Comparison of ENCODE assay signal across 34 cellular contexts in the genomic region with DNA sequence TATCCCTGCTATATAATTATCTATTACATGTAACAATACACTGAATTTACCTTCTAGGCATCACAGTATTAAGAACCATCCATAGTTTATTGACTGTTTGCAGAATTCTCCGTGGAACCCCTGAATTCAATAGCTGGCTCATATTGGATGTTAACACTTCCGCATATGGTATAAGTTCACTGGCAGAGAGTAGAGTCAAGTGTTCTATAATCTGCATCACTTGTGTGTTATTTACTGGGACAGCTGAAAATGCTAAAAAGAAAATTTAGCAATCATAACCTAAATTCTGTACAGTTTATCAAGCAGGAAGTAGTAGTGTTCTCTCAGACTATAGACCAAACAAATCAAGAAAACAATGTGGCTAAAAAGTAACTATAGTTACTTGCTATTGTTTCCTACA. TPM values are rescaled to one million over a fixed set of nuclear protein-coding genes. Genes with fewer than 3 reads are reported as not detected.
DNase-seq lines count a peak whose midpoint lies in the region; ATAC-seq, FAIRE-seq and TF ChIP-seq lines count a peak whose summit lies in the region.
"Had no signal": no experiment of that assay in that cellular context is flagged by ENCODE, and none has a peak within 500 bp of the region (broad histone marks: within the 10 kb centered on the region; RNA-seq: fewer than 3 reads in every experiment).

No MANE protein-coding gene starts in this region.

- H4K20me1 ChIP-seq in K562 (replicated peaks; ENCODE audit: control insufficient read depth, insufficient read depth, low read length): no peaks in the 10 kb centered on the region
- H4K20me1 ChIP-seq: BLaER1; BLaER1 treated with 17β-estradiol and CSF1 and Interleukin-3, amounts not matched to agents 10 nM and 100 nM had no signal

- H3K27me3 ChIP-seq in K562 (ENCODE audit: control insufficient read depth in 2 of 2, insufficient read depth in 2 of 2, low read length in 2 of 2): no peaks in the 10 kb centered on the region
- H3K27me3 ChIP-seq: BE2C; BLaER1; BLaER1 treated with 17β-estradiol and CSF1 and Interleukin-3, amounts not matched to agents 10 nM and 100 nM had no signal

- H3K9me3 Mint-ChIP-seq in chondrocyte (ENCODE audit: low read depth): no peaks in the 10 kb centered on the region
- H3K9me3 Mint-ChIP-seq: CD14-positive monocyte; CD4-positive, alpha-beta memory T cell; CD4-positive, alpha-beta T cell; CD4-positive, CD25-positive, alpha-beta regulatory T cell; CD8-positive, alpha-beta memory T cell; CD8-positive, alpha-beta T cell had no signal

- no peak overlapping the region for H3K9ac ChIP-seq in K562 (ENCODE audit: insufficient read depth in 1 of 2, low read depth in 2 of 2, low read length in 2 of 2)
- H3K9ac ChIP-seq: BLaER1; BLaER1 treated with 17β-estradiol and CSF1 and Interleukin-3, amounts not matched to agents 10 nM and 100 nM had no signal

- peak; percentile 43 for FAIRE-seq in H54 (lab: Jason Lieb, UNC)
- FAIRE-seq in K562 (lab: Jason Lieb, UNC): no peak
- no peak for FAIRE-seq in D721Med (lab: Jason Lieb, UNC)
- FAIRE-seq: A204.1, A549 had no signal

- WGBS in K562 (ENCODE audit: insufficient coverage, low coverage, missing lambda C conversion rate): 73% methylated on average over 2 of the region's 2 CpGs

- TF ChIP-seq RAD21 in K562 (CRISPR knock-in tag; conservative IDR thresholded peaks at IDR 0.05 in 1 of 2, IDR thresholded peaks at IDR 0.05 in 1 of 2): no peak

- H3K27ac Mint-ChIP-seq in chondrocyte (ENCODE audit: unreplicated experiment): no peak overlapping the region
- H3K27ac Mint-ChIP-seq: B cell; CD4-positive, alpha-beta T cell; CD8-positive, alpha-beta memory T cell; CD8-positive, alpha-beta T cell had no signal

- no peak overlapping the region for H2AFZ ChIP-seq in K562 (ENCODE audit: low read depth, low read length)

- no TSS peak for BruUV-seq in K562 (replicated peaks; lab: Mats Ljungman, UMichigan)

- intact Hi-C loops in K562 (cut with micrococcal nuclease): no loop called here

- no peak overlapping the region for H3K4me3 ChIP-seq in K562
- H3K4me3 ChIP-seq: A549; BLaER1; BLaER1 treated with 17β-estradiol and CSF1 and Interleukin-3, amounts not matched to agents 10 nM and 100 nM had no signal

- no peaks in the 10 kb centered on the region for H3K4me1 Mint-ChIP-seq in chondrocyte (ENCODE audit: low read depth)
- H3K4me1 Mint-ChIP-seq: B cell, CD14-positive monocyte had no signal

- H3K9me1 ChIP-seq in K562 (ENCODE audit: control insufficient read depth, insufficient read depth, low read length): peaks cover 4% of the 10 kb centered on the region

- H3K36me3 ChIP-seq in K562 (ENCODE audit: control insufficient read depth, insufficient read depth, low read length): peaks cover 56% of the 10 kb centered on the region; the same call in 2 of the 3 replicates

- no peaks in the 10 kb centered on the region for H3K9me3 ChIP-seq in K562 (replicated peaks; ENCODE audit: control insufficient read depth, insufficient read depth, low read depth, low read length)
- H3K9me3 ChIP-seq: A549; BE2C; BLaER1; BLaER1 treated with 17β-estradiol and CSF1 and Interleukin-3, amounts not matched to agents 10 nM and 100 nM; Caco-2 had no signal

- peaks cover 9% of the 10 kb centered on the region for H3K36me3 Mint-ChIP-seq in chondrocyte (ENCODE audit: low read depth)

- no peaks in the 10 kb centered on the region for H3K27me3 Mint-ChIP-seq in chondrocyte (ENCODE audit: low read depth)
- H3K27me3 Mint-ChIP-seq: B cell; CD4-positive, alpha-beta memory T cell; CD4-positive, alpha-beta T cell; CD4-positive, CD25-positive, alpha-beta regulatory T cell; CD8-positive, alpha-beta memory T cell had no signal

- no peak for TF ChIP-seq EP300 in K562 (IDR thresholded peaks at IDR 0.05; ENCODE audit: low read length)

- in situ Hi-C loops in K562 (cut with MboI): no loop called here

- TF ChIP-seq POLR2A in H54 (IDR thresholded peaks at IDR 0.05; ENCODE audit: low read depth, low read length): no peak
- no peak for TF ChIP-seq POLR2A in K562 (conservative IDR thresholded peaks at IDR 0.05)

- no peak overlapping the region for H3K4me3 Mint-ChIP-seq in chondrocyte (ENCODE audit: unreplicated experiment)
- H3K4me3 Mint-ChIP-seq: B cell; CD14-positive monocyte; CD4-positive, alpha-beta memory T cell; CD4-positive, alpha-beta T cell; CD4-positive, CD25-positive, alpha-beta regulatory T cell; CD8-positive, alpha-beta memory T cell; CD8-positive, alpha-beta T cell had no signal

- CTCF ChIA-PET in K562 (lab: Yijun Ruan, JAX; ENCODE audit: low intra/inter-chr PET ratio): no interaction called here

- H3K4me1 ChIP-seq in K562 (replicated peaks in 1 of 2; ENCODE audit: control insufficient read depth in 2 of 2, insufficient read depth in 2 of 2, low read length in 2 of 2): no peaks in the 10 kb centered on the region
- H3K4me1 ChIP-seq: A549; BE2C; BLaER1; BLaER1 treated with 17β-estradiol and CSF1 and Interleukin-3, amounts not matched to agents 10 nM and 100 nM; Caco-2 had no signal

- H3K79me2 ChIP-seq in K562 (ENCODE audit: control insufficient read depth, insufficient read depth, low read length): no peaks in the 10 kb centered on the region

- no peak overlapping the region for H3K4me2 ChIP-seq in K562 (ENCODE audit: insufficient read depth, low read length)
- H3K4me2 ChIP-seq: A549; BLaER1; BLaER1 treated with 17β-estradiol and CSF1 and Interleukin-3, amounts not matched to agents 10 nM and 100 nM had no signal

- DNase-seq in H54 (ENCODE audit: insufficient read length, low spot score): no peak
- DNase-seq in K562 (ENCODE audit: extremely low read depth in 1 of 4, low spot score in 3 of 4): no peak
- DNase-seq in D721Med (ENCODE audit: insufficient read length, low spot score): no peak
- DNase-seq in GOT3 (lab: John Stamatoyannopoulos, UW): no peak
- no peak for DNase-seq in chondrocyte (ENCODE audit: low spot score)
- DNase-seq: 8988T; ACHN; AML-193; BE2C; C1 segment of cervical spinal cord; Caco-2; Calu3; CD4-positive, alpha-beta memory T cell; CD4-positive, alpha-beta T cell; CD4-positive, CD25-positive, alpha-beta regulatory T cell; CD8-positive, alpha-beta memory T cell; CD8-positive, alpha-beta T cell; COR-L47; DMS 273 treated with DMSO at 0.1 percent for 48 hours; DMS153; DMS53; DMS79; DMS79 treated with DMSO at 0.1 percent for 48 hours; DND-41; EL had no signal

- TF ChIP-seq CTCF in K562 (IDR thresholded peaks at IDR 0.05 in 2 of 3, conservative IDR thresholded peaks at IDR 0.05 in 1 of 3; ENCODE audit: insufficient read depth in 2 of 3, low read depth in 1 of 3, low read length in 3 of 3): no peak
- TF ChIP-seq CTCF in subcutaneous adipose tissue (IDR thresholded peaks at IDR 0.05; ENCODE audit: low read depth): peak; percentile 39
- no peak for TF ChIP-seq CTCF in D721Med (IDR thresholded peaks at IDR 0.05; ENCODE audit: insufficient read depth, missing control alignments)
- TF ChIP-seq CTCF in chondrocyte (IDR thresholded peaks at IDR 0.05): no peak

- no peak overlapping the region for H3K27ac ChIP-seq in K562 (ENCODE audit: extremely low read depth, low read depth, low read length)
- H3K27ac ChIP-seq: 22Rv1; A549; BLaER1; BLaER1 treated with 17β-estradiol and CSF1 and Interleukin-3, amounts not matched to agents 10 nM and 100 nM; C4-2B had no signal

- POLR2A ChIA-PET in K562 (lab: Yijun Ruan, JAX): interaction anchor here (0.8 kb wide), 1 partner anchor 14 kb away, joined by 4 read pairs; a partner anchor contains a TSS

- ATAC-seq in K562: no peak
- ATAC-seq: A549; CD8-positive, alpha-beta T cell had no signal

TF ChIP-seq in K562, 482 proteins besides CTCF, POLR2A, EP300 and RAD21 (continues in another document):
- TF ChIP-seq ZSCAN29 (IDR thresholded peaks at IDR 0.05): no peak

RNA-seq across cellular contexts. Expression of a gene that starts 14.5 kb away (rescaled TPM):
- total RNA-seq in K562 (2011; cell fraction: chromatin; rRNA removed; ENCODE audit: low replicate concordance): 43.6 and 131 TPM in 2 replicates
- 15.2 and 23.4 TPM in 2 replicates for total RNA-seq in K562 (2011; cell fraction: nucleolus; rRNA removed)
- total RNA-seq in K562 (2011; cell fraction: nucleoplasm; rRNA removed): 46.1 and 76.3 TPM in 2 replicates
- total RNA-seq in K562 (2014; rRNA removed): 10.3 and 11.0 TPM in 2 replicates
- total RNA-seq in K562 (2014; rRNA removed; fragmentation: Illumina TruSeq; extraction: Trizol): 16.8 and 18.6 TPM in 2 replicates
- 14.9 and 17.5 TPM in 2 replicates for total RNA-seq in K562 (2015; rRNA removed; fragmentation: Illumina TruSeq; extraction: Trizol)
- total RNA-seq in K562 (2021): 9.7 and 11.7 TPM in 2 replicates
- 14.4 and 17.4 TPM in 2 replicates for polyA plus RNA-seq in K562 (2011; rRNA removed)
- 1.9 and 5.6 TPM in 2 replicates for polyA plus RNA-seq in K562 (2011; cell fraction: cytosol; rRNA removed)
- polyA plus RNA-seq in K562 (2011; cell fraction: nucleus; rRNA removed): 11.9 and 18.2 TPM in 2 replicates
- polyA plus RNA-seq in K562 (2012): 5.3 and 6.3 TPM in 2 replicates
- polyA plus RNA-seq in K562 (2014; fragmentation: Illumina TruSeq; extraction: Trizol): 10.1 and 10.3 TPM in 2 replicates
- 1 to 10 TPM; 2.4 to 3.6 TPM for polyA plus RNA-seq in K562 (2014; fragmentation: Nextera tagmentation; extraction: Ambion mirVana)
- 9.1 and 11.2 TPM in 2 replicates for polyA plus RNA-seq in K562 (2014; rRNA removed)
- 55.1 and 57.7 TPM in 2 replicates for polyA minus RNA-seq in K562 (2011; rRNA and poly(A)+ RNA removed)
- polyA minus RNA-seq in K562 (2011; cell fraction: cytosol; rRNA and poly(A)+ RNA removed): 7.3 and 9.8 TPM in 2 replicates
- 28.5 and 46.5 TPM in 2 replicates for polyA minus RNA-seq in K562 (2011; cell fraction: nucleus; rRNA and poly(A)+ RNA removed)
- total RNA-seq in subcutaneous adipose tissue: 1 to 10 TPM in 2 of 4 donors, under 1 TPM in 2; 0.33 to 1.1 (median 0.98) TPM
- 4.2 to 7.7 TPM (median 4.3 TPM) in 3 replicates for total RNA-seq in chondrocyte

RNA-seq across cellular contexts. Expression of a gene that starts 49.9 kb away (rescaled TPM):
- total RNA-seq in K562 (2011; cell fraction: chromatin; rRNA removed; ENCODE audit: low replicate concordance): 49.4 and 102 TPM in 2 replicates
- 24.5 and 30.0 TPM in 2 replicates for total RNA-seq in K562 (2011; cell fraction: nucleolus; rRNA removed)
- total RNA-seq in K562 (2011; cell fraction: nucleoplasm; rRNA removed): 41.1 and 51.8 TPM in 2 replicates
- 11.4 and 13.1 TPM in 2 replicates for total RNA-seq in K562 (2014; rRNA removed)
- 23.1 and 26.4 TPM in 2 replicates for total RNA-seq in K562 (2014; rRNA removed; fragmentation: Illumina TruSeq; extraction: Trizol)
- 17.6 and 19.8 TPM in 2 replicates for total RNA-seq in K562 (2015; rRNA removed; fragmentation: Illumina TruSeq; extraction: Trizol)
- 20.6 and 21.1 TPM in 2 replicates for total RNA-seq in K562 (2021)
- 22.6 and 24.7 TPM in 2 replicates for polyA plus RNA-seq in K562 (2011; rRNA removed)
- 6.9 and 13.6 TPM in 2 replicates for polyA plus RNA-seq in K562 (2011; cell fraction: cytosol; rRNA removed)
- 16.2 and 21.3 TPM in 2 replicates for polyA plus RNA-seq in K562 (2011; cell fraction: nucleus; rRNA removed)
- polyA plus RNA-seq in K562 (2012): 6.3 and 7.6 TPM in 2 replicates
- 11.9 and 12.8 TPM in 2 replicates for polyA plus RNA-seq in K562 (2014; fragmentation: Illumina TruSeq; extraction: Trizol)
- 1 to 10 TPM; 4.8 to 5.9 TPM for polyA plus RNA-seq in K562 (2014; fragmentation: Nextera tagmentation; extraction: Ambion mirVana)
- polyA plus RNA-seq in K562 (2014; rRNA removed): 8.9 and 10.8 TPM in 2 replicates
- polyA minus RNA-seq in K562 (2011; rRNA and poly(A)+ RNA removed): 68.6 and 79.4 TPM in 2 replicates
- 22.8 and 31.0 TPM in 2 replicates for polyA minus RNA-seq in K562 (2011; cell fraction: cytosol; rRNA and poly(A)+ RNA removed)
- 17.4 and 30.9 TPM in 2 replicates for polyA minus RNA-seq in K562 (2011; cell fraction: nucleus; rRNA and poly(A)+ RNA removed)
- 10 to 100 TPM; 10.0 to 11.9 (median 10.6) TPM for total RNA-seq in subcutaneous adipose tissue
- 8.9 to 13.1 TPM (median 9.5 TPM) in 3 replicates for total RNA-seq in chondrocyte
